8 cellular contexts compared by ENCODE assay signal in the genomic region with DNA sequence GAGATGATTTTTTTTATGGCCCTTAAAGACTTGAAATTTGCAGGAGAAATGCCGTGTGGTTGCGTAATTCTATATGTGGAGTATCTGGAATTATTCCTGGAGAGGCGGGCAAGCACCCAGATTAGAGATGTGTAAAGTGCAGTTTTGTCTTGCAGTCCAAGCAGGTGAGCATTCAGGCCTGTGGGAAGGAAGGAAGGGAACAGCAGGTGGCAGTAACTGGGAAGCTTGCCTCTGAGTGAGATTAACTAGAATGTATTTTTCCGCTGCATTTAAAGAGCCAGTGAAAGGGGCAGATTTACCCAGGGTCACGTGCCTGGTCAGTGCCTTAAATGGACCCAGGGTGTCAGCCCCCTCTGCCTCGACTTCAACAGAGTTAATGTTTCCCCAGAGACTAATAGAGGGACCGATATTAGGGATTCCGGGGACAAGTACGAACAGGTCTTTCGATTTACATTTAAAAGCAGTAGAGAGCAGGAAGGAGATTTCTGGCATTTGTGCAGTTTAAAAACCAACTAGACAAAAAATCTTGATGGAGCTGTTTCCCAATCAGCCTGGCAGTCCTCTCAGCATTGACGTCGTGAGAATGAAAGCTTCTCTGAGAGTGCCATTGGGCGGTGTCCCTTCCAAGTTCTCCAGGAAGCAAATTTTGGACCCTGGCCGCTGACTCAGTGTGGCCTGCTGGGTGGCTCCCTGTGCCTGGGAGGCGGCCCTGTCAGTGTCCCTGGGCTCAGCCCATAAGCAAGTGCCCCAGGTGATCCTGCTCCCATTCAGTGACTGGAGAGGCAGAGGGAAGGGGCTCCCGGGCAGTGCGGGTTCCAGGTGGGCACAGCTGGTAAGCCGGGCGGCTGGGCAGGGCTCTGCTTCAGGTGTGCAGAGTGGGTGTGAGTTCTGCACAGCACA. TPM values are rescaled to one million over a fixed set of nuclear protein-coding genes. Genes with fewer than 3 reads are reported as not detected.
DNase-seq lines count a peak whose midpoint lies in the region; ATAC-seq and TF ChIP-seq lines count a peak whose summit lies in the region.

No MANE protein-coding gene starts in this region.

- TF ChIP-seq CTCF in psoas muscle (IDR thresholded peaks at IDR 0.05), result peak; percentile 61

- no peaks in the 10 kb centered on the region for H3K27me3 Mint-ChIP-seq in activated T-helper 1 cell treated with anti-CD3 and anti-CD28 coated beads, Interleukin-12 subunit alpha, Interleukin-12 subunit beta, Interleukin-2, Interleukin-4 antibody, amounts not matched to agents 30 ng/mL and 10 ng/mL and 1 ng/mL, durations not matched to agents 14 hours and 24 hours and 36 hours (ENCODE audit: insufficient read depth)

- H3K9me3 ChIP-seq in psoas muscle, result no peaks in the 10 kb centered on the region

- no peaks in the 10 kb centered on the region for H3K9me3 Mint-ChIP-seq in activated T-helper 1 cell treated with anti-CD3 and anti-CD28 coated beads, Interleukin-12 subunit alpha, Interleukin-12 subunit beta, Interleukin-2, Interleukin-4 antibody, amounts not matched to agents 30 ng/mL and 10 ng/mL and 1 ng/mL, durations not matched to agents 14 hours and 24 hours and 36 hours

- no peaks in the 10 kb centered on the region for H3K27me3 ChIP-seq in psoas muscle (ENCODE audit: insufficient read depth in 3 of 3, low read length in 2 of 3)

- H3K36me3 Mint-ChIP-seq in activated T-helper 1 cell treated with anti-CD3 and anti-CD28 coated beads, Interleukin-12 subunit alpha, Interleukin-12 subunit beta, Interleukin-2, Interleukin-4 antibody, amounts not matched to agents 30 ng/mL and 10 ng/mL and 1 ng/mL, durations not matched to agents 14 hours and 24 hours and 36 hours (ENCODE audit: low read depth), result peaks cover 24% of the 10 kb centered on the region

- H3K27ac Mint-ChIP-seq in activated T-helper 1 cell treated with anti-CD3 and anti-CD28 coated beads, Interleukin-12 subunit alpha, Interleukin-12 subunit beta, Interleukin-2, Interleukin-4 antibody, amounts not matched to agents 30 ng/mL and 10 ng/mL and 1 ng/mL, durations not matched to agents 14 hours and 24 hours and 36 hours, result peak overlapping the region; percentile 40

- intact Hi-C loops in activated T-helper 1 cell treated with anti-CD3 and anti-CD28 coated beads, Interleukin-12 subunit alpha, Interleukin-12 subunit beta, Interleukin-2, Interleukin-4 antibody, amounts not matched to agents 30 ng/mL and 10 ng/mL and 1 ng/mL, durations not matched to agents 14 hours and 24 hours and 36 hours (cut with micrococcal nuclease), result no loop called here
- intact Hi-C loops in left ventricle myocardium superior (cut with micrococcal nuclease), result no loop called here
- intact Hi-C loops in psoas muscle (cut with DNase I), result loop anchor here (1.0 to 10.0 kb wide), 8 partner anchors 37 to 250 kb away; a partner anchor contains a TSS

- 33 to 53% (median 35%) methylated on average over 19 of the region's 19 CpGs for WGBS in psoas muscle, 3 donors

- H3K36me3 ChIP-seq in psoas muscle (ENCODE audit: insufficient read depth in 1 of 2, low read depth in 1 of 2), result no peaks in the 10 kb centered on the region

- H3K4me1 Mint-ChIP-seq in activated T-helper 1 cell treated with anti-CD3 and anti-CD28 coated beads, Interleukin-12 subunit alpha, Interleukin-12 subunit beta, Interleukin-2, Interleukin-4 antibody, amounts not matched to agents 30 ng/mL and 10 ng/mL and 1 ng/mL, durations not matched to agents 14 hours and 24 hours and 36 hours (ENCODE audit: low read depth), result peaks cover 76% of the 10 kb centered on the region

- DNase-seq in NCI-H187 treated with DMSO at 0.1 percent for 48 hours (lab: John Stamatoyannopoulos, UW) (peak; percentile 9), NCI-H187 (lab: John Stamatoyannopoulos, UW) (no peak), left ventricle myocardium superior (peak; percentile 71), psoas muscle (peak; percentile 82 to 87), mesenteric fat pad (ENCODE audit: low spot score) (no peak)
- DNase-seq in activated T-helper 1 cell treated with anti-CD3 and anti-CD28 coated beads, Interleukin-12 subunit alpha, Interleukin-12 subunit beta, Interleukin-2, Interleukin-4 antibody, amounts not matched to agents 30 ng/mL and 10 ng/mL and 1 ng/mL, durations not matched to agents 14 hours and 24 hours and 36 hours (ENCODE audit: low spot score), result no peak
- no peak for DNase-seq in activated CD4-positive, alpha-beta T cell treated with anti-CD3 and anti-CD28 coated beads for 4 hours

- H3K4me3 ChIP-seq in psoas muscle, result peak overlapping the region; percentile 55

- ATAC-seq in left ventricle myocardium superior (peak; percentile 89), psoas muscle (peak; percentile 79 to 90 (median 88)), HG02840 (IDR thresholded peaks at IDR 0.05; ENCODE audit: low FRiP score, unreplicated experiment) (no peak)

- peaks cover 20% of the 10 kb centered on the region for H3K4me1 ChIP-seq in psoas muscle

- no peak overlapping the region for H3K4me3 Mint-ChIP-seq in activated T-helper 1 cell treated with anti-CD3 and anti-CD28 coated beads, Interleukin-12 subunit alpha, Interleukin-12 subunit beta, Interleukin-2, Interleukin-4 antibody, amounts not matched to agents 30 ng/mL and 10 ng/mL and 1 ng/mL, durations not matched to agents 14 hours and 24 hours and 36 hours

- peak overlapping the region; percentile 79 for H3K27ac ChIP-seq in psoas muscle

RNA-seq across cellular contexts. Expression of a gene that starts 38.2 kb away (rescaled TPM):
- total RNA-seq in activated T-helper 1 cell treated with anti-CD3 and anti-CD28 coated beads, Interleukin-12 subunit alpha, Interleukin-12 subunit beta, Interleukin-2, Interleukin-4 antibody, amounts not matched to agents 30 ng/mL and 10 ng/mL and 1 ng/mL, durations not matched to agents 14 hours and 24 hours and 36 hours, result 119 and 122 TPM in 2 replicates
- 10.2 TPM for total RNA-seq in left ventricle myocardium superior
- total RNA-seq in psoas muscle, result 10 to 100 TPM; 46.5 to 93.0 (median 70.7) TPM
- polyA plus RNA-seq in psoas muscle, result 10 to 100 TPM in 2 of 3 donors, 1 to 10 TPM in 1; 7.8 to 14.5 (median 12.9) TPM
- 38.9 TPM for total RNA-seq in mesenteric fat pad

Comparison
In these comparisons a context has a peak if more than half of its experiments do, and no peak if none do; other contexts are left out.
1. DNase-seq: peak in NCI-H187 treated with DMSO at 0.1 percent for 48 hours (single experiment), left ventricle myocardium superior (single experiment) and psoas muscle (2 of 2); none in NCI-H187 (0 of 2), activated T-helper 1 cell treated with anti-CD3 and anti-CD28 coated beads, Interleukin-12 subunit alpha, Interleukin-12 subunit beta, Interleukin-2, Interleukin-4 antibody, amounts not matched to agents 30 ng/mL and 10 ng/mL and 1 ng/mL, durations not matched to agents 14 hours and 24 hours and 36 hours (single experiment), mesenteric fat pad (single experiment) and activated CD4-positive, alpha-beta T cell treated with anti-CD3 and anti-CD28 coated beads for 4 hours (0 of 2).
2. intact Hi-C loops: an anchor here in psoas muscle (1.0 to 10.0 kb wide); none called in activated T-helper 1 cell treated with anti-CD3 and anti-CD28 coated beads, Interleukin-12 subunit alpha, Interleukin-12 subunit beta, Interleukin-2, Interleukin-4 antibody, amounts not matched to agents 30 ng/mL and 10 ng/mL and 1 ng/mL, durations not matched to agents 14 hours and 24 hours and 36 hours and left ventricle myocardium superior.